26 cellular contexts compared by ENCODE assay signal in the genomic region with DNA sequence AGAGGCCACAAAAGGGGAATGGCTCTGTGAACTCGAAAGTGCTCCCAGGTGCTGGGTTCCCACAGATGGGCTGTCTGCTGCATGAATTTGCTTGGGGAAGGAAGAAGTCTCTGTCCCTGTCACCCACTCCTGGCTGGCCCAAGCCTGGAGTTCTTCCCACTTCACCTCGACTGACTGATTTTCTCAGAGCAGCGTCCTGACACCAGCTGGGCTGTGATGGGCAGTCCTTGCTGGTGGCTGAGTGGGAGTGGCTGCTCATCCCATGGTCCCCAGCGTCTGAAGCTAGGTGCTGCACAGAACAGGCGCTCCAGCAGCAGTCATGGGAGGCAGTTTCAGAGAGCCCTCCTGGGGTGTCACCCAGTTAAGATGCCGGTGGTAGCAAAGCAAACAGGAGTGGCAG. TPM values are rescaled to one million over a fixed set of nuclear protein-coding genes. Genes with fewer than 3 reads are reported as not detected.
DNase-seq lines count a peak whose midpoint lies in the region; ATAC-seq, FAIRE-seq and TF ChIP-seq lines count a peak whose summit lies in the region.
"Had no signal": no experiment of that assay in that cellular context is flagged by ENCODE, and none has a peak within 500 bp of the region (broad histone marks: within the 10 kb centered on the region; RNA-seq: fewer than 3 reads in every experiment).

No MANE protein-coding gene starts in this region.

- TF ChIP-seq POLR2A in HepG2 (IDR thresholded peaks at IDR 0.05; ENCODE audit: insufficient read depth in 1 of 2, low read depth in 2 of 2, low read length in 2 of 2) (no peak), right lobe of liver (IDR thresholded peaks at IDR 0.05) (no peak)

- TF ChIP-seq EP300 in HepG2 (IDR thresholded peaks at IDR 0.05; ENCODE audit: low read depth in 2 of 2, low read length in 2 of 2) (no peak), HepG2 (CRISPR knock-in tag; IDR thresholded peaks at IDR 0.05; ENCODE audit: borderline replicate concordance) (no peak)

- TF ChIP-seq CTCF in HepG2 (CRISPR knock-in tag; IDR thresholded peaks at IDR 0.05): no peak
- TF ChIP-seq CTCF in right lobe of liver (IDR thresholded peaks at IDR 0.05): no peak
- TF ChIP-seq CTCF in kidney (IDR thresholded peaks at IDR 0.05; ENCODE audit: borderline replicate concordance, extremely low read depth, insufficient read depth): no peak

- H3K4me1 ChIP-seq in HepG2 (ENCODE audit: insufficient read depth, low read length): no peaks in the 10 kb centered on the region
- no peaks in the 10 kb centered on the region for H3K4me1 ChIP-seq in right lobe of liver
- H3K4me1 ChIP-seq in kidney (ENCODE audit: control insufficient read depth in 1 of 2, insufficient read depth in 1 of 2, low read depth in 1 of 2, low read length in 2 of 2): no peaks in the 10 kb centered on the region
- H3K4me1 ChIP-seq: foreskin keratinocyte, lower lobe of right lung, psoas muscle, tibial artery had no signal

- H3K27ac ChIP-seq in HepG2 (ENCODE audit: extremely low read length, insufficient read depth, low read length): no peak overlapping the region
- H3K27ac ChIP-seq in right lobe of liver: no peak overlapping the region
- H3K27ac ChIP-seq in kidney (ENCODE audit: low read depth in 2 of 2, low read length in 2 of 2): no peak overlapping the region
- H3K27ac ChIP-seq: BLaER1 treated with 17β-estradiol and CSF1 and Interleukin-3, amounts not matched to agents 10 nM and 100 nM; esophagus squamous epithelium; foreskin keratinocyte; lower lobe of right lung; psoas muscle; tibial artery had no signal

- H3K4me2 ChIP-seq in HepG2 (ENCODE audit: low read depth, low read length): no peak overlapping the region
- H3K4me2 ChIP-seq: BLaER1 treated with 17β-estradiol and CSF1 and Interleukin-3, amounts not matched to agents 10 nM and 100 nM had no signal

- H3K27me3 ChIP-seq in HepG2 (ENCODE audit: control insufficient read depth in 1 of 2, insufficient read depth in 2 of 2, low read length in 2 of 2): peaks cover 2 to 16% of the 10 kb centered on the region in 2 experiments; a peak in 3 of 5 replicates
- no peaks in the 10 kb centered on the region for H3K27me3 ChIP-seq in right lobe of liver
- H3K27me3 ChIP-seq: BLaER1 treated with 17β-estradiol and CSF1 and Interleukin-3, amounts not matched to agents 10 nM and 100 nM; esophagus squamous epithelium; tibial artery had no signal

- intact Hi-C loops in HepG2 (cut with micrococcal nuclease; ENCODE audit: unreplicated experiment): no loop called here
- intact Hi-C loops in right lobe of liver (cut with DNase I): no loop called here
- intact Hi-C loops in kidney (cut with DNase I): no loop called here

- DNase-seq in HepG2 (ENCODE audit: low spot score) (no peak), right lobe of liver (no peak), NCI-H510A treated with DMSO at 0.1 percent for 48 hours (lab: John Stamatoyannopoulos, UW) (peak; percentile 60), kidney (peak; percentile 51), T-helper 1 cell (no peak), putamen (ENCODE audit: low spot score) (no peak)
- DNase-seq: activated CD4-positive, alpha-beta T cell treated with anti-CD3 and anti-CD28 coated beads for 4 hours; activated CD8-positive, alpha-beta T cell treated with anti-CD3 and anti-CD28 coated beads, Interleukin-2, amount 10 ng/mL, durations not matched to agents 7 days and 5 days; amygdala; DMS153; esophagus squamous epithelium; foreskin keratinocyte; lower lobe of right lung; naive thymus-derived CD4-positive, alpha-beta T cell; NCI-H1048; NCI-H2029; NCI-H446 treated with DMSO at 0.1 percent for 48 hours; occipital lobe; psoas muscle; SHP77; stimulated activated CD4-positive, alpha-beta T cell treated with anti-CD3 and anti-CD28 coated beads, Interleukin-4, amount 100 ng/mL, for 24 hours had no signal

- H3K4me3 ChIP-seq in HepG2 (replicated peaks in 1 of 3; ENCODE audit: insufficient read depth in 1 of 3, low read depth in 2 of 3, low read length in 3 of 3) (no peak overlapping the region), right lobe of liver (no peak overlapping the region), kidney (ENCODE audit: low read length in 2 of 2) (no peak overlapping the region)
- H3K4me3 ChIP-seq: BLaER1 treated with 17β-estradiol and CSF1 and Interleukin-3, amounts not matched to agents 10 nM and 100 nM; esophagus squamous epithelium; lower lobe of right lung; psoas muscle; tibial artery had no signal

- POLR2A ChIA-PET in HepG2 (lab: Yijun Ruan, JAX): no interaction called here

- BruUV-seq in HepG2 (replicated peaks; lab: Mats Ljungman, UMichigan): no TSS peak

- H4K20me1 ChIP-seq in HepG2 (ENCODE audit: insufficient read depth, low read length): no peaks in the 10 kb centered on the region
- H4K20me1 ChIP-seq: BLaER1 treated with 17β-estradiol and CSF1 and Interleukin-3, amounts not matched to agents 10 nM and 100 nM had no signal

- no peaks in the 10 kb centered on the region for H3K9me3 ChIP-seq in HepG2 (ENCODE audit: low read length)
- no peaks in the 10 kb centered on the region for H3K9me3 ChIP-seq in right lobe of liver
- no peaks in the 10 kb centered on the region for H3K9me3 ChIP-seq in kidney (ENCODE audit: control insufficient read depth in 1 of 2, low read length in 2 of 2)
- H3K9me3 ChIP-seq: BLaER1 treated with 17β-estradiol and CSF1 and Interleukin-3, amounts not matched to agents 10 nM and 100 nM; esophagus squamous epithelium; lower lobe of right lung; psoas muscle; tibial artery had no signal

- CTCF ChIA-PET in HepG2 (lab: Yijun Ruan, JAX; ENCODE audit: low intra/inter-chr PET ratio, low total read pairs): no interaction called here

- ATAC-seq in HepG2 (peak; percentile 56), right lobe of liver (no peak), GM21619 (IDR thresholded peaks at IDR 0.05; ENCODE audit: unreplicated experiment) (no peak)
- ATAC-seq: activated CD8-positive, alpha-beta T cell treated with anti-CD3 and anti-CD28 coated beads, Interleukin-2, amount 10 ng/mL, durations not matched to agents 7 days and 5 days; activated naive CD4-positive, alpha-beta T cell treated with anti-CD3 and anti-CD28 coated beads, Interleukin-2, amount 50 U/mL, for 72 hours; foreskin keratinocyte; lower lobe of right lung; naive thymus-derived CD4-positive, alpha-beta T cell; psoas muscle had no signal

- 15% methylated on average over 5 of the region's 6 CpGs for WGBS in HepG2 (ENCODE audit: low lambda C conversion rate)
- 60% methylated on average over 1 of the region's 6 CpGs for WGBS in right lobe of liver (ENCODE audit: insufficient coverage, low coverage, low lambda C conversion rate, missing lambda C conversion rate)

- no peak for TF ChIP-seq RAD21 in HepG2 (CRISPR knock-in tag; IDR thresholded peaks at IDR 0.05)

- no peaks in the 10 kb centered on the region for H3K79me2 ChIP-seq in HepG2 (ENCODE audit: insufficient read depth, low read length)

- in situ Hi-C loops in HepG2 (cut with HindIII; ENCODE audit: extremely low pct_ligation_motif_present, low pct_unique_long_range_greater_than_20kb): no loop called here

- FAIRE-seq in HepG2 (lab: Jason Lieb, UNC) (no peak), kidney (lab: Jason Lieb, UNC) (no peak)
- FAIRE-seq: GM12891 had no signal

- H3K36me3 ChIP-seq in HepG2 (replicated peaks in 1 of 2; ENCODE audit: control insufficient read depth in 1 of 2, insufficient read depth in 2 of 2, low read length in 2 of 2): no peaks in the 10 kb centered on the region
- H3K36me3 ChIP-seq in right lobe of liver: no peaks in the 10 kb centered on the region
- no peaks in the 10 kb centered on the region for H3K36me3 ChIP-seq in kidney (ENCODE audit: control insufficient read depth in 1 of 2, insufficient read depth in 2 of 2, low read length in 2 of 2)
- H3K36me3 ChIP-seq: BLaER1 treated with 17β-estradiol and CSF1 and Interleukin-3, amounts not matched to agents 10 nM and 100 nM; esophagus squamous epithelium; lower lobe of right lung; tibial artery had no signal

- H3K9ac ChIP-seq in HepG2 (ENCODE audit: insufficient read depth, low read depth, low read length) (no peak overlapping the region), kidney (ENCODE audit: low read length in 2 of 2) (no peak overlapping the region)
- H3K9ac ChIP-seq: BLaER1 treated with 17β-estradiol and CSF1 and Interleukin-3, amounts not matched to agents 10 nM and 100 nM had no signal

- H2AFZ ChIP-seq in HepG2 (ENCODE audit: low read length): no peak overlapping the region

TF ChIP-seq in HepG2, 621 proteins besides CTCF, POLR2A, EP300 and RAD21 (continues in another document):
- no peak for TF ChIP-seq ELF1 (CRISPR knock-in tag; IDR thresholded peaks at IDR 0.05)
- TF ChIP-seq ZNF180 (CRISPR knock-in tag; IDR thresholded peaks at IDR 0.05; ENCODE audit: borderline replicate concordance, low read depth): no peak
- TF ChIP-seq ZBTB3 (CRISPR knock-in tag; IDR thresholded peaks at IDR 0.05; ENCODE audit: borderline replicate concordance, low read depth): no peak
- TF ChIP-seq THAP11 (CRISPR knock-in tag; IDR thresholded peaks at IDR 0.05): no peak
- TF ChIP-seq NFATC3 (CRISPR knock-in tag; IDR thresholded peaks at IDR 0.05): no peak

RNA-seq across cellular contexts. Expression of a gene that starts 10.1 kb away (rescaled TPM):
- total RNA-seq in HepG2 (2016; rRNA removed; fragmentation: Illumina TruSeq; extraction: Trizol) (0.09 and 0.11 TPM in 2 replicates), right lobe of liver (1 to 10 TPM; 4.9 to 9.8 (median 6.4) TPM), kidney (42.6 TPM)
- total RNA-seq in HepG2 (2016; cell fraction: cytosol; rRNA removed; fragmentation: Illumina TruSeq; extraction: Trizol; ENCODE audit: low read depth): not detected in 2 replicates
- total RNA-seq in HepG2 (2016; cell fraction: insoluble cytoplasmic fraction; rRNA removed; fragmentation: Illumina TruSeq; extraction: Trizol): 0.03 and 0.13 TPM in 2 replicates
- 0.03 TPM in 2 replicates for total RNA-seq in HepG2 (2016; cell fraction: membrane; rRNA removed; fragmentation: Illumina TruSeq; extraction: Trizol)
- 0.09 TPM in 1 of 2 replicates, not detected in the other for total RNA-seq in HepG2 (2016; cell fraction: nucleus; rRNA removed; fragmentation: Illumina TruSeq; extraction: Trizol)
- polyA plus RNA-seq in HepG2 (2011; rRNA removed) (0.13 and 0.14 TPM in 2 replicates), kidney (ENCODE audit: insufficient read depth, low read depth, low replicate concordance) (5.4 TPM)
- 0.09 and 0.15 TPM in 2 replicates for polyA plus RNA-seq in HepG2 (2011; cell fraction: cytosol; rRNA removed)
- 0.28 and 0.82 TPM in 2 replicates for polyA plus RNA-seq in HepG2 (2011; cell fraction: nucleus; rRNA removed)
- polyA plus RNA-seq in HepG2 (2012): 0.20 and 0.31 TPM in 2 replicates
- polyA plus RNA-seq in HepG2 (2016; cell fraction: cytosol; fragmentation: Illumina TruSeq; extraction: Trizol; ENCODE audit: low read depth): 0.02 and 0.08 TPM in 2 replicates
- polyA plus RNA-seq in HepG2 (2016; cell fraction: insoluble cytoplasmic fraction; fragmentation: Illumina TruSeq; extraction: Trizol; ENCODE audit: low read depth): 0.03 and 0.09 TPM in 2 replicates
- 0.06 TPM in 1 of 2 replicates, not detected in the other for polyA plus RNA-seq in HepG2 (2016; cell fraction: membrane; fragmentation: Illumina TruSeq; extraction: Trizol; ENCODE audit: low read depth)
- 0.14 TPM in 1 of 2 replicates, not detected in the other for polyA plus RNA-seq in HepG2 (2016; cell fraction: nucleus; fragmentation: Illumina TruSeq; extraction: Trizol; ENCODE audit: insufficient read depth, low read depth)
- polyA minus RNA-seq in HepG2 (2011; rRNA and poly(A)+ RNA removed; ENCODE audit: low replicate concordance): 0.14 and 1.5 TPM in 2 replicates
- polyA minus RNA-seq in HepG2 (2011; cell fraction: cytosol; rRNA and poly(A)+ RNA removed): 0.09 and 0.20 TPM in 2 replicates
- polyA minus RNA-seq in HepG2 (2011; cell fraction: nucleus; rRNA and poly(A)+ RNA removed): 0.13 and 0.25 TPM in 2 replicates

Comparison
In these comparisons a context has a peak if more than half of its experiments do, and no peak if none do; other contexts are left out.
1. DNase-seq: peak in NCI-H510A treated with DMSO at 0.1 percent for 48 hours (single experiment) and kidney (single experiment); none in HepG2 (single experiment), right lobe of liver (0 of 3), T-helper 1 cell (0 of 5) and putamen (single experiment).